ENCODE assay signal across 8 cellular contexts in genomic region chr6:56953597-56954388, GRCh38. TPM values are rescaled to one million over a fixed set of nuclear protein-coding genes. Genes with fewer than 3 reads are reported as not detected.
A peak's percentile ranks its signal among the peaks of the same experiment; 100 is the strongest.
DNase-seq lines count a peak whose midpoint lies in the region; ATAC-seq and TF ChIP-seq lines count a peak whose summit lies in the region.

No MANE protein-coding gene starts in this region.

- H2BK5ac ChIP-seq in neuronal stem cell (ENCODE audit: low read length), result no peak overlapping the region

- H2BK120ac ChIP-seq in neuronal stem cell (ENCODE audit: low read depth, low read length), result no peak overlapping the region

- TF ChIP-seq CTCF in BJ (IDR thresholded peaks at IDR 0.05; ENCODE audit: insufficient read depth, low read depth, low read length), result no peak

- POLR2A ChIA-PET in BJ (lab: Charles Lee), result no interaction called here

- 5 to 8% methylated on average over 38 of the region's 38 CpGs for WGBS in esophagus, 2 donors
- WGBS in neuronal stem cell (ENCODE audit: extremely low coverage in 2 of 2, insufficient read length in 2 of 2, insufficient replicate concordance in 1 of 2), 2 donors, result no CpG with 5 or more reads among the region's 38 CpGs

- H2BK12ac ChIP-seq in neuronal stem cell (ENCODE audit: low read length), result no peak overlapping the region

- H3K4me1 Mint-ChIP-seq in T-helper 17 cell, result peaks cover 13% of the 10 kb centered on the region

- H3K4ac ChIP-seq in neuronal stem cell (ENCODE audit: low read length), result no peak overlapping the region

- peak overlapping the region; percentile 98 for H2AFZ ChIP-seq in neuronal stem cell (ENCODE audit: low read length)

- peak overlapping the region; percentile 8 for H3K23ac ChIP-seq in neuronal stem cell (ENCODE audit: low read depth, low read length, poor library complexity)

- peaks cover 55% of the 10 kb centered on the region for H3K27me3 Mint-ChIP-seq in T-helper 17 cell

- peak overlapping the region; percentile 96 for H3K4me3 ChIP-seq in BJ (ENCODE audit: low read depth, low read length)
- H3K4me3 ChIP-seq in esophagus (ENCODE audit: low read depth in 1 of 2, low read length in 2 of 2), result peak overlapping the region; percentile 56 to 70
- H3K4me3 ChIP-seq in neuronal stem cell (ENCODE audit: low read length in 2 of 2), result peak overlapping the region; percentile 63 to 88

- H3K36me3 ChIP-seq in BJ (ENCODE audit: control insufficient read depth, insufficient read depth, low read length) (no peaks in the 10 kb centered on the region), esophagus (ENCODE audit: control insufficient read depth in 2 of 2, insufficient read depth in 2 of 2, low read length in 1 of 2) (no peaks in the 10 kb centered on the region), neuronal stem cell (replicated peaks in 1 of 2; ENCODE audit: control insufficient read depth in 2 of 2, insufficient read depth in 2 of 2, low read length in 2 of 2) (no peaks in the 10 kb centered on the region)

- DNase-seq in BJ (ENCODE audit: low read depth) (no peak), T-helper 17 cell (no peak), neuronal stem cell (ENCODE audit: low spot score) (peak; percentile 27), HT-29 (ENCODE audit: low spot score) (no peak)

- no peaks in the 10 kb centered on the region for H3K27me3 ChIP-seq in BJ (ENCODE audit: control insufficient read depth, insufficient read depth, low read length)
- H3K27me3 ChIP-seq in esophagus (ENCODE audit: control insufficient read depth in 1 of 2, insufficient read depth in 2 of 2, low read length in 2 of 2), result peaks cover 0 to 3% of the 10 kb centered on the region in 2 donors
- H3K27me3 ChIP-seq in neuronal stem cell (ENCODE audit: control insufficient read depth in 3 of 3, insufficient read depth in 3 of 3, low read depth in 1 of 3, low read length in 3 of 3), result peaks cover 3 to 56% (median 18%) of the 10 kb centered on the region in 3 experiments

- peak overlapping the region; percentile 81 for H3K4me2 ChIP-seq in neuronal stem cell (ENCODE audit: insufficient read depth, low read length, poor library complexity, severe bottlenecking)

- no peak overlapping the region for H3K27ac Mint-ChIP-seq in T-helper 17 cell

- ATAC-seq in GM19395 (IDR thresholded peaks at IDR 0.05; ENCODE audit: unreplicated experiment) (peak; percentile 28), T-helper 17 cell (no peak), HG02981 (IDR thresholded peaks at IDR 0.05; ENCODE audit: unreplicated experiment) (no peak), HG02571 (IDR thresholded peaks at IDR 0.05; ENCODE audit: unreplicated experiment) (no peak)

- no peak overlapping the region for H3K9ac ChIP-seq in neuronal stem cell (ENCODE audit: low read depth, low read length, poor library complexity)

- peaks cover 2% of the 10 kb centered on the region for H3K36me3 Mint-ChIP-seq in T-helper 17 cell (ENCODE audit: low read depth)

- peak overlapping the region; percentile 96 for H3K4me3 Mint-ChIP-seq in T-helper 17 cell

- no peak overlapping the region for H2BK15ac ChIP-seq in neuronal stem cell (ENCODE audit: low read length)

- H3K9me3 ChIP-seq in T-helper 17 cell (ENCODE audit: control insufficient read depth, low read length, poor library complexity, severe bottlenecking) (no peaks in the 10 kb centered on the region), esophagus (ENCODE audit: control insufficient read depth in 2 of 2, insufficient read depth in 1 of 2, low read depth in 1 of 2, low read length in 1 of 2) (no peaks in the 10 kb centered on the region), neuronal stem cell (replicated peaks in 1 of 2; ENCODE audit: control insufficient read depth in 2 of 2, insufficient read depth in 1 of 2, low read depth in 1 of 2, low read length in 2 of 2) (no peaks in the 10 kb centered on the region)

- H3K14ac ChIP-seq in neuronal stem cell (ENCODE audit: low read length), result no peak overlapping the region

- CTCF ChIA-PET in BJ (lab: Yijun Ruan, JAX), result interaction anchor here (0.7 to 7.1 kb wide), 12 partner anchors 10 to 371 kb away, joined by 3 to 60 read pairs (median 6); no protein-coding TSS in a partner anchor

- H3K27ac ChIP-seq in esophagus (ENCODE audit: low read depth in 2 of 2, low read length in 1 of 2) (peak overlapping the region in 1 of 2 donors; percentile 13), neuronal stem cell (replicated peaks; ENCODE audit: low read length) (no peak overlapping the region)

- no peak overlapping the region for H4K91ac ChIP-seq in neuronal stem cell (ENCODE audit: low read depth, low read length, poor library complexity)

- H3K4me1 ChIP-seq in esophagus (ENCODE audit: control insufficient read depth in 2 of 2, insufficient read depth in 2 of 2, low read length in 1 of 2) (peaks cover 0 to 3% of the 10 kb centered on the region in 2 donors), neuronal stem cell (ENCODE audit: control insufficient read depth in 2 of 2, insufficient read depth in 1 of 2, low read depth in 1 of 2, low read length in 2 of 2) (peaks cover 2 to 10% of the 10 kb centered on the region in 2 donors)

- no peaks in the 10 kb centered on the region for H3K79me1 ChIP-seq in neuronal stem cell (ENCODE audit: low read depth, low read length)

- H3K18ac ChIP-seq in neuronal stem cell (ENCODE audit: low read length), result peak overlapping the region; percentile 81

- H4K8ac ChIP-seq in neuronal stem cell (ENCODE audit: low read depth, low read length), result no peak overlapping the region

- no peak overlapping the region for H2AK5ac ChIP-seq in neuronal stem cell (ENCODE audit: low read depth, low read length)

RNA-seq across cellular contexts. Expression of gene BEND6, which starts 1.1 kb away (rescaled TPM):
- polyA plus RNA-seq in BJ (2011; rRNA removed) (4.8 and 9.8 TPM in 2 replicates), esophagus (under 1 TPM; 0.08 to 0.25 TPM)
- polyA minus RNA-seq in BJ (2011; rRNA and poly(A)+ RNA removed), result 2.3 and 3.0 TPM in 2 replicates
- total RNA-seq in T-helper 17 cell, result not detected
- polyA plus RNA-seq in neuronal stem cell (2013, experiment 1 of 2), result 2.4 TPM
- 2.4 TPM for polyA plus RNA-seq in neuronal stem cell (2013, experiment 2 of 2)
- total RNA-seq in HT-29 (2014; rRNA removed; shearing (Covaris generic)), result not detected in 2 replicates
